20 cellular contexts compared by ENCODE assay signal in genomic region chr10:35942052-35942451, GRCh38.
DNase-seq lines count a peak whose midpoint lies in the region; FAIRE-seq lines count a peak whose summit lies in the region.
"Had no signal": no experiment of that assay in that cellular context is flagged by ENCODE, and none has a peak within 500 bp of the region (broad histone marks: within the 10 kb centered on the region; RNA-seq: fewer than 3 reads in every experiment).

No MANE protein-coding gene starts in this region.

- no peak overlapping the region for H3K27ac Mint-ChIP-seq in T-helper 2 cell treated with Interferon-gamma antibody and Interleukin-4, amounts not matched to agents 5 μg/mL and 100 μg/mL, for 36 hours
- H3K27ac Mint-ChIP-seq: B cell; CD4-positive, CD25-positive, alpha-beta regulatory T cell had no signal

- no peak for FAIRE-seq in HTR-8/SVneo (lab: Jason Lieb, UNC)
- FAIRE-seq: H54 had no signal

- DNase-seq in NCI-H82 (lab: John Stamatoyannopoulos, UW): peak; percentile 3
- DNase-seq in NCI-H82 treated with DMSO at 0.1 percent for 48 hours (lab: John Stamatoyannopoulos, UW; ENCODE audit: unreplicated experiment): no peak
- peak; percentile 12 for DNase-seq in Daoy (ENCODE audit: low read depth)
- DNase-seq in cerebellar cortex (ENCODE audit: low spot score): peak; percentile 18
- peak; percentile 7 to 98 for DNase-seq in lung microvascular endothelial cell (ENCODE audit: low read depth in 2 of 2)
- no peak for DNase-seq in HTR-8/SVneo (ENCODE audit: insufficient read length, low spot score)
- no peak for DNase-seq in T-helper 2 cell treated with Interferon-gamma antibody and Interleukin-4, amounts not matched to agents 5 μg/mL and 100 μg/mL, for 36 hours (ENCODE audit: low spot score)
- no peak for DNase-seq in stimulated activated CD4-positive, alpha-beta T cell treated with anti-CD3 and anti-CD28 coated beads, Interleukin-12 subunit alpha, Interleukin-12 subunit beta, amount 100 ng/mL, for 4 hours
- DNase-seq: CD4-positive, CD25-positive, alpha-beta regulatory T cell; COR-L47; DMS53; KG1; NCI-H1105 treated with DMSO at 0.1 percent for 48 hours; NCI-H187 treated with DMSO at 0.1 percent for 48 hours; NCI-H226; NCI-H526 treated with DMSO at 0.1 percent for 48 hours; OCI-M1; SIG-M5 had no signal

- H3K4me1 Mint-ChIP-seq in T-helper 2 cell treated with Interferon-gamma antibody and Interleukin-4, amounts not matched to agents 5 μg/mL and 100 μg/mL, for 36 hours (ENCODE audit: low read depth): no peaks in the 10 kb centered on the region
- H3K4me1 Mint-ChIP-seq: B cell; CD4-positive, CD25-positive, alpha-beta regulatory T cell had no signal

- no peaks in the 10 kb centered on the region for H3K27me3 Mint-ChIP-seq in T-helper 2 cell treated with Interferon-gamma antibody and Interleukin-4, amounts not matched to agents 5 μg/mL and 100 μg/mL, for 36 hours (ENCODE audit: low read depth)
- H3K27me3 Mint-ChIP-seq: B cell; CD4-positive, CD25-positive, alpha-beta regulatory T cell had no signal

- peaks cover 15% of the 10 kb centered on the region for H3K9me3 Mint-ChIP-seq in T-helper 2 cell treated with Interferon-gamma antibody and Interleukin-4, amounts not matched to agents 5 μg/mL and 100 μg/mL, for 36 hours

- H3K36me3 Mint-ChIP-seq in T-helper 2 cell treated with Interferon-gamma antibody and Interleukin-4, amounts not matched to agents 5 μg/mL and 100 μg/mL, for 36 hours (ENCODE audit: low read depth): no peaks in the 10 kb centered on the region
- H3K36me3 Mint-ChIP-seq: CD4-positive, CD25-positive, alpha-beta regulatory T cell had no signal

- no peak overlapping the region for H3K4me3 Mint-ChIP-seq in T-helper 2 cell treated with Interferon-gamma antibody and Interleukin-4, amounts not matched to agents 5 μg/mL and 100 μg/mL, for 36 hours
- H3K4me3 Mint-ChIP-seq: B cell; CD4-positive, CD25-positive, alpha-beta regulatory T cell had no signal

Comparison
In these comparisons a context has a peak if more than half of its experiments do, and no peak if none do; other contexts are left out.
1. DNase-seq: peak in NCI-H82 (single experiment), Daoy (single experiment), cerebellar cortex (single experiment) and lung microvascular endothelial cell (2 of 2); none in NCI-H82 treated with DMSO at 0.1 percent for 48 hours (single experiment), HTR-8/SVneo (single experiment), T-helper 2 cell treated with Interferon-gamma antibody and Interleukin-4, amounts not matched to agents 5 μg/mL and 100 μg/mL, for 36 hours (single experiment) and stimulated activated CD4-positive, alpha-beta T cell treated with anti-CD3 and anti-CD28 coated beads, Interleukin-12 subunit alpha, Interleukin-12 subunit beta, amount 100 ng/mL, for 4 hours (single experiment).